In the genomic region with DNA sequence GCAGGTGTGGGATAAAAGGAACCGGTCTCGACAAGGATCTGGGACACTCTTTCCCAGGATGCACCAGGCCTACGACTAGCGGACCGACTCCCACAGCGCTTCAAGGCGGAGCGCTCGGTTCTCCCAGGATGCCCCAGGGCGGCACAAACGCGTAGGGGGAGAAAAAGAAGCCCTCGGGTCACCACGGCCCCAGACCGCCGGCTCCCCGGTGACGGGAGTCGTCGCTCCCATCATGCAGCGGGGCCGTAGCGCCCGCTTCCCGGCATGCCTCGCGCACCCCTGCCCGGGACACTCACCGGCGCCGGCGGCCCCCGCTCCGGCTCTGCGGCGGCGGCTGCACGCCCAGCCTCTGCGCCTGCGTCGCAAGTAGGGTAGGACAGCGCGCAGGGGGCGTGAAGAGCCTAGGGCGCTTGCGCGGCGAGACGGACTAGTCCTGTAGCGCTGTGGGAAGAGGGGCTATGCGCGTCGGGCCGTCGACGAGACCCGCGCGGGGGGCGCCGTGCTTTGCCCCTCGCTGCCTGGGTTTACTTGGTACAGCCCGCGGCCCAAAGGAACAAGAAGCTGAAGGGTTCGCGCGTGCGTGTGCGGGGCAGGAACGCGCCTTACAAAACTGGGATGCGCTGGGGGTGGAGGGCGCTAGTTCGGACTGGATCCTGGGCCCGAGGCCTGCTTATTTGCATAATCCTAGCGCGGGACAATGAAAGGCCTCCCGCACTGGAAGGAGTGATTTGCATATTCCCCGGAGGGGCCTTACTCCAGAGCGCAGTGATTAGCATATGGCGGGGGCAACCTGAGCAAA, we compare ENCODE assay signal across 1 cellular context.
TF ChIP-seq lines count a peak whose summit lies in the region.

A gene with protein sequence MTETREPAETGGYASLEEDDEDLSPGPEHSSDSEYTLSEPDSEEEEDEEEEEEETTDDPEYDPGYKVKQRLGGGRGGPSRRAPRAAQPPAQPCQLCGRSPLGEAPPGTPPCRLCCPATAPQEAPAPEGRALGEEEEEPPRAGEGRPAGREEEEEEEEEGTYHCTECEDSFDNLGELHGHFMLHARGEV (minus strand): TSS at position 368 of the 799 bp plus-strand sequence. CDS start 5,325 bp downstream, outside the sequence.

TF ChIP-seq in IMR-90, 13 proteins besides CTCF, POLR2A, EP300 and RAD21:
- peak; percentile 82; the same call in 1 of the 2 replicates for TF ChIP-seq MAZ (IDR thresholded peaks at IDR 0.05; ENCODE audit: borderline replicate concordance, low read depth, low read length)
- peak; percentile 67; the same call in 1 of the 2 replicates for TF ChIP-seq BHLHE40 (IDR thresholded peaks at IDR 0.05; ENCODE audit: low read depth, low read length)
- no peak for TF ChIP-seq RFX5 (IDR thresholded peaks at IDR 0.05; ENCODE audit: low read depth, low read length)
- 0 out of 2 replicates have a peak, but pooled peaks have one; percentile 7 for TF ChIP-seq FOS (IDR thresholded peaks at IDR 0.05; ENCODE audit: low read depth, low read length)
- peak; percentile 28 for TF ChIP-seq RCOR1 (IDR thresholded peaks at IDR 0.05; ENCODE audit: insufficient replicate concordance, low read length)
